In genomic region chr11:108672113-108672512, GRCh38 we compare ENCODE assay signal across 9 cellular contexts. TPM values are rescaled to one million over a fixed set of nuclear protein-coding genes. Genes with fewer than 3 reads are reported as not detected.
DNase-seq lines count a peak whose midpoint lies in the region; ATAC-seq and TF ChIP-seq lines count a peak whose summit lies in the region.
"Had no signal": no experiment of that assay in that cellular context is flagged by ENCODE, and none has a peak within 500 bp of the region (broad histone marks: within the 10 kb centered on the region; RNA-seq: fewer than 3 reads in every experiment).

No MANE protein-coding gene starts in this region.

- no peak overlapping the region for H3K27ac ChIP-seq in gastrocnemius medialis

- intact Hi-C loops in posterior vena cava (cut with DNase I) (no loop called here), gastrocnemius medialis (cut with DNase I; ENCODE audit: low total_unique reads) (no loop called here)

- ATAC-seq in HG02884 (IDR thresholded peaks at IDR 0.05; ENCODE audit: unreplicated experiment) (no peak), gastrocnemius medialis (no peak)

- H3K4me3 ChIP-seq in fibroblast of the aortic adventitia (ENCODE audit: low read depth, low read length), result no peak overlapping the region
- no peak overlapping the region for H3K4me3 ChIP-seq in retinal pigment epithelial cell (ENCODE audit: low read length)
- no peak overlapping the region for H3K4me3 ChIP-seq in gastrocnemius medialis

- no peak for TF ChIP-seq POLR2A in gastrocnemius medialis (IDR thresholded peaks at IDR 0.05)

- TF ChIP-seq CTCF in fibroblast of the aortic adventitia (IDR thresholded peaks at IDR 0.05; ENCODE audit: insufficient read depth, low read length) (no peak), retinal pigment epithelial cell (conservative IDR thresholded peaks at IDR 0.05; ENCODE audit: low read depth, low read length) (no peak), gastrocnemius medialis (IDR thresholded peaks at IDR 0.05 in 4 of 5, conservative IDR thresholded peaks at IDR 0.05 in 1 of 5) (no peak)

- in situ Hi-C loops in gastrocnemius medialis (cut with MboI; ENCODE audit: low sequenced_read_pairs in 4 of 4), result loop anchor here in 2 of 4 donors (25.0 kb wide), 2 partner anchors 210 to 660 kb away; partner anchors contain the start of genes C11orf65 (in 1 of the 2) and CUL5 (in 1 of the 2)

- no peaks in the 10 kb centered on the region for H3K27me3 ChIP-seq in gastrocnemius medialis

- H3K9me3 ChIP-seq in gastrocnemius medialis, result no peaks in the 10 kb centered on the region

- peaks cover 0 to 29% of the 10 kb centered on the region in 2 donors for H3K36me3 ChIP-seq in gastrocnemius medialis

- DNase-seq in HCEC 1CT, result peak; percentile 23
- DNase-seq in OCI-M1 (lab: John Stamatoyannopoulos, UW), result peak; percentile 25
- DNase-seq in fibroblast of the aortic adventitia (ENCODE audit: low read depth), result peak; percentile 78
- peak; percentile 66 for DNase-seq in retinal pigment epithelial cell (ENCODE audit: low read depth)
- DNase-seq in posterior vena cava (ENCODE audit: low spot score), result no peak
- DNase-seq in gastrocnemius medialis, result no peak
- DNase-seq: cortex of kidney, T-helper 9 cell had no signal

- H3K4me1 ChIP-seq in gastrocnemius medialis, result peaks cover 5 to 6% of the 10 kb centered on the region in 2 donors

RNA-seq across cellular contexts. Expression of gene DDX10, which starts 7.2 kb away (rescaled TPM):
- total RNA-seq in fibroblast of the aortic adventitia (ENCODE audit: low replicate concordance) (15.7 and 26.3 TPM in 2 replicates), posterior vena cava (10 to 100 TPM; 21.1 to 21.3 TPM), gastrocnemius medialis (10 to 100 TPM in 2 of 4 donors, 1 to 10 TPM in 2; 5.0 to 15.0 (median 10.5) TPM)

Comparison
In these comparisons a context has a peak if more than half of its experiments do, and no peak if none do; other contexts are left out.
1. DNase-seq: peak in HCEC 1CT (single experiment), OCI-M1 (single experiment), fibroblast of the aortic adventitia (single experiment) and retinal pigment epithelial cell (single experiment); none in posterior vena cava (single experiment) and gastrocnemius medialis (0 of 2).